18 cellular contexts compared by ENCODE assay signal in genomic region chr16:19123535-19124178, GRCh38. TPM values are rescaled to one million over a fixed set of nuclear protein-coding genes. Genes with fewer than 3 reads are reported as not detected.
DNase-seq lines count a peak whose midpoint lies in the region; ATAC-seq and TF ChIP-seq lines count a peak whose summit lies in the region.
"Had no signal": no experiment of that assay in that cellular context is flagged by ENCODE, and none has a peak within 500 bp of the region (broad histone marks: within the 10 kb centered on the region; RNA-seq: fewer than 3 reads in every experiment).

No MANE protein-coding gene starts in this region.

- POLR2A ChIA-PET in RWPE1 (lab: Yijun Ruan, JAX; ENCODE audit: low non-redundant PET) = no interaction called here

- TF ChIP-seq CTCF in LNCaP clone FGC (IDR thresholded peaks at IDR 0.05; ENCODE audit: control insufficient read depth, extremely low read depth, insufficient read depth) (no peak), RWPE1 (conservative IDR thresholded peaks at IDR 0.05; ENCODE audit: low read depth) (no peak), gastrocnemius medialis (IDR thresholded peaks at IDR 0.05 in 4 of 5, conservative IDR thresholded peaks at IDR 0.05 in 1 of 5) (no peak), breast epithelium (IDR thresholded peaks at IDR 0.05) (no peak)

- H3K4me3 ChIP-seq in LNCaP clone FGC (ENCODE audit: low read depth, low read length) (no peak overlapping the region), gastrocnemius medialis (no peak overlapping the region), breast epithelium (no peak overlapping the region)
- H3K4me3 ChIP-seq: dorsolateral prefrontal cortex, esophagus muscularis mucosa, smooth muscle cell had no signal

- H3K9me3 ChIP-seq in gastrocnemius medialis (no peaks in the 10 kb centered on the region), breast epithelium (no peaks in the 10 kb centered on the region)
- H3K9me3 ChIP-seq: esophagus muscularis mucosa had no signal

- CTCF ChIA-PET in RWPE1 (lab: Yijun Ruan, JAX) = interaction anchor here (0.6 kb wide), 1 partner anchor 37 kb away, joined by 3 read pairs; no protein-coding TSS in a partner anchor

- H3K27ac ChIP-seq in RWPE1 (peak overlapping the region; percentile 96), gastrocnemius medialis (peak overlapping the region in 2 of 4 donors; percentile 25 to 40), substantia nigra (ENCODE audit: low read depth, low read length, poor library complexity, severe bottlenecking) (no peak overlapping the region), breast epithelium (no peak overlapping the region)
- H3K27ac ChIP-seq: dorsolateral prefrontal cortex, esophagus muscularis mucosa had no signal

- ATAC-seq in gastrocnemius medialis = peak; percentile 43 to 57
- ATAC-seq: naive thymus-derived CD8-positive, alpha-beta T cell; T-cell had no signal

- H3K27me3 ChIP-seq in gastrocnemius medialis (no peaks in the 10 kb centered on the region), breast epithelium (no peaks in the 10 kb centered on the region)
- H3K27me3 ChIP-seq: dorsolateral prefrontal cortex, esophagus muscularis mucosa had no signal

- DNase-seq in LNCaP clone FGC (ENCODE audit: low read depth) = peak; percentile 91
- DNase-seq in RWPE1 (ENCODE audit: low spot score) = no peak
- DNase-seq in fibroblast of gingiva (ENCODE audit: low read depth) = peak; percentile 23
- no peak for DNase-seq in gastrocnemius medialis
- no peak for DNase-seq in DMS79 treated with DMSO at 0.1 percent for 48 hours (lab: John Stamatoyannopoulos, UW)
- no peak for DNase-seq in substantia nigra (lab: John Stamatoyannopoulos, UW)
- no peak for DNase-seq in DMS114 treated with DMSO at 0.1 percent for 48 hours (lab: John Stamatoyannopoulos, UW; ENCODE audit: unreplicated experiment)
- DNase-seq in breast epithelium (ENCODE audit: low spot score in 2 of 2) = no peak
- DNase-seq: activated CD4-positive, alpha-beta memory T cell treated with anti-CD3 and anti-CD28 coated beads, Interleukin-2, amount 10 ng/mL, durations not matched to agents 7 days and 5 days; activated T-cell treated with anti-CD3 and anti-CD28 coated beads, Interleukin-2, amount 50 U/mL, for 24 hours; dorsolateral prefrontal cortex; head of caudate nucleus; Karpas-422; naive thymus-derived CD8-positive, alpha-beta T cell; posterior cingulate gyrus; T-cell had no signal

- in situ Hi-C loops in gastrocnemius medialis (cut with MboI; ENCODE audit: low sequenced_read_pairs in 4 of 4) = no loop called here

- TF ChIP-seq POLR2A in gastrocnemius medialis (IDR thresholded peaks at IDR 0.05) (no peak), breast epithelium (IDR thresholded peaks at IDR 0.05) (no peak)

- intact Hi-C loops in gastrocnemius medialis (cut with DNase I; ENCODE audit: low total_unique reads) (no loop called here), breast epithelium (cut with DNase I; ENCODE audit: low total_unique reads) (no loop called here)

- no peaks in the 10 kb centered on the region for H3K36me3 ChIP-seq in gastrocnemius medialis
- no peaks in the 10 kb centered on the region for H3K36me3 ChIP-seq in breast epithelium

- H3K4me1 ChIP-seq in gastrocnemius medialis = peaks cover 12 to 20% of the 10 kb centered on the region in 2 donors
- H3K4me1 ChIP-seq in breast epithelium = peaks cover 5 to 18% of the 10 kb centered on the region in 2 donors

RNA-seq across cellular contexts. Expression of gene ITPRIPL2, which starts 9.9 kb away (rescaled TPM):
- total RNA-seq in gastrocnemius medialis = 10 to 100 TPM; 13.3 to 18.9 (median 18.5) TPM
- total RNA-seq in breast epithelium = 10 to 100 TPM; 36.1 to 66.6 (median 40.3) TPM

RNA-seq across cellular contexts. Expression of gene SYT17, which starts 44.4 kb away (rescaled TPM):
- total RNA-seq in gastrocnemius medialis = under 1 TPM; 0.10 to 0.87 (median 0.18) TPM
- total RNA-seq in breast epithelium = 10 to 100 TPM in 1 of 3 donors, 1 to 10 TPM in 2; 1.9 to 11.9 (median 5.2) TPM
- total RNA-seq: activated CD4-positive, alpha-beta memory T cell treated with anti-CD3 and anti-CD28 coated beads, Interleukin-2, amount 10 ng/mL, durations not matched to agents 7 days and 5 days had no signal

RNA-seq across cellular contexts. Expression of gene COQ7, which starts 56.2 kb away (rescaled TPM):
- total RNA-seq in gastrocnemius medialis = 10 to 100 TPM; 15.1 to 36.2 (median 21.7) TPM
- total RNA-seq in breast epithelium = 10 to 100 TPM; 13.8 to 20.2 (median 16.4) TPM

Comparison
In these comparisons a context has a peak if more than half of its experiments do, and no peak if none do; other contexts are left out.
1. DNase-seq: peak in LNCaP clone FGC (single experiment) and fibroblast of gingiva (single experiment); none in RWPE1 (single experiment), gastrocnemius medialis (0 of 2), DMS79 treated with DMSO at 0.1 percent for 48 hours (single experiment), substantia nigra (0 of 49), DMS114 treated with DMSO at 0.1 percent for 48 hours (single experiment) and breast epithelium (0 of 2).